Comparison of ENCODE assay signal across 7 cellular contexts in the genomic region with DNA sequence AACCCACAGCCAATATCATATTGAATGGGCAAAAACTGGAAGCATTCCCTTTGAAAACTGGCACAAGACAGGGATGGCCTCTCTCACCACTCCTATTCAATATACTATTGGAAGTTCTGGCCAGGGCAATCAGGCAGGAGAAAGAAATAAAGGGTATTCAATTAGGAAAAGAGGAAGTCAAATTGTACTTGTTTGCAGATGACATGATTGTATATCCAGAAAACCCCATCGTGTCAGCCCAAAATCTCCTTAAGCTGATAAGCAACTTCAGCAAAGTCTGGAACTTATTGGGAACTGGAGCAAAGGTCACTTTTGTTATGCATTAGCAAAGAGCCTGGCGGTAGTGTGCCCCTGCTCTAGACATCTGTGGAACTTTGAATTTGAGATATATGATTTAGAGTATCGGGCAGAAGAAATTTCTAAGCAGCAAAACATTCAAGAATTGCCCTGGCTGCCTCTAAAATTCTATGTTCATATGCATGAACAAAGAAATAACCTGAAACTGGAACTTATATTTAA. TPM values are rescaled to one million over a fixed set of nuclear protein-coding genes. Genes with fewer than 3 reads are reported as not detected.
DNase-seq lines count a peak whose midpoint lies in the region; ATAC-seq, FAIRE-seq and TF ChIP-seq lines count a peak whose summit lies in the region.
"Not testable (repeated sequence)": the region's sequence is repeated elsewhere in the genome, so short reads cannot be mapped to it uniquely, and the experiment has no call there.

No MANE protein-coding gene starts in this region.

- not testable (repeated sequence) for TF ChIP-seq EP300 in GM12878 (IDR thresholded peaks at IDR 0.05; ENCODE audit: borderline replicate concordance in 1 of 2, control insufficient read depth in 1 of 2, low read depth in 2 of 2, low read length in 2 of 2)

- not testable (repeated sequence) for DNase-seq in CD4-positive, alpha-beta T cell; T-cell; GM12878 (ENCODE audit: low read depth, low spot score); hepatocyte (ENCODE audit: low spot score); naive thymus-derived CD8-positive, alpha-beta T cell; smooth muscle cell (lab: John Stamatoyannopoulos, UW; ENCODE audit: unreplicated experiment)

- H3K36me3 ChIP-seq in GM12878 (ENCODE audit: control insufficient read depth in 2 of 2, insufficient read depth in 2 of 2, low read length in 1 of 2); hepatocyte (replicated peaks; ENCODE audit: insufficient read depth, low read depth); liver (ENCODE audit: control insufficient read depth in 4 of 4, insufficient read depth in 3 of 4, low read depth in 1 of 4, low read length in 3 of 4); smooth muscle cell (ENCODE audit: low read depth): not testable (repeated sequence)

- SMC1A ChIA-PET in GM12878 (lab: Charles Lee; ENCODE audit: uncharacterized antibody, unreplicated experiment): not testable (repeated sequence)

- H3K4me2 ChIP-seq in GM12878 (ENCODE audit: control insufficient read depth, insufficient read depth): not testable (repeated sequence)
- H3K4me2 ChIP-seq in hepatocyte (peak overlapping the region; percentile 3), smooth muscle cell (peak overlapping the region; percentile 26)

- not testable (repeated sequence) for H3K27me3 ChIP-seq in CD4-positive, alpha-beta T cell (ENCODE audit: control insufficient read depth, insufficient read depth, low read length); GM12878 (replicated peaks in 1 of 2; ENCODE audit: control insufficient read depth in 2 of 2, insufficient read depth in 2 of 2, low read length in 1 of 2); hepatocyte; liver (ENCODE audit: control insufficient read depth in 4 of 4, insufficient read depth in 4 of 4, low read length in 3 of 4); smooth muscle cell (ENCODE audit: low read depth)

- not testable (repeated sequence) for H3K4me3 Mint-ChIP-seq in CD4-positive, alpha-beta T cell; T-cell; naive thymus-derived CD8-positive, alpha-beta T cell

- peaks cover 16% of the 10 kb centered on the region for H3K9me3 Mint-ChIP-seq in CD4-positive, alpha-beta T cell
- H3K9me3 Mint-ChIP-seq in T-cell: peaks cover 17 to 42% (median 26%) of the 10 kb centered on the region in 3 donors
- peaks cover 0 to 77% (median 37%) of the 10 kb centered on the region in 9 donors for H3K9me3 Mint-ChIP-seq in naive thymus-derived CD8-positive, alpha-beta T cell

- not testable (repeated sequence) for H4K20me1 ChIP-seq in GM12878 (ENCODE audit: control insufficient read depth, insufficient read depth); hepatocyte (ENCODE audit: insufficient read depth, poor library complexity, severe bottlenecking); smooth muscle cell (ENCODE audit: low read depth)

- H3K9ac ChIP-seq in GM12878 (ENCODE audit: control insufficient read depth, insufficient read depth, low read length); liver (ENCODE audit: low read depth in 1 of 2, low read length in 2 of 2); smooth muscle cell (ENCODE audit: low read depth): not testable (repeated sequence)

- H3K9me2 ChIP-seq in hepatocyte (replicated peaks; ENCODE audit: insufficient read depth): not testable (repeated sequence)

- H3K9me3 ChIP-seq in CD4-positive, alpha-beta T cell (ENCODE audit: control insufficient read depth, low read length); GM12878 (replicated peaks; ENCODE audit: control insufficient read depth, insufficient read depth, low read length); hepatocyte (ENCODE audit: low read depth); liver (ENCODE audit: control insufficient read depth in 4 of 4, low read length in 3 of 4); smooth muscle cell (replicated peaks; ENCODE audit: low read depth): not testable (repeated sequence)

- RAD21 ChIA-PET in GM12878 (lab: Charles Lee; ENCODE audit: unreplicated experiment): not testable (repeated sequence)

- BruUV-seq in GM12878 (replicated peaks; lab: Mats Ljungman, UMichigan): not testable (repeated sequence)

- TF ChIP-seq RAD21 in GM12878 (IDR thresholded peaks at IDR 0.05; ENCODE audit: insufficient read depth, low read depth, low read length); liver (IDR thresholded peaks at IDR 0.05): not testable (repeated sequence)

- not testable (repeated sequence) for ATAC-seq in CD4-positive, alpha-beta T cell (ENCODE audit: poor library complexity); T-cell (replicated peaks in 1 of 4); GM12878; naive thymus-derived CD8-positive, alpha-beta T cell

- WGBS in GM12878 (ENCODE audit: insufficient coverage, insufficient replicate concordance, low lambda C conversion rate, missing lambda C conversion rate): 88% methylated on average over 3 of the region's 3 CpGs
- WGBS in hepatocyte (ENCODE audit: low lambda C conversion rate, missing lambda C conversion rate): 39% methylated on average over 3 of the region's 3 CpGs
- WGBS in liver: 32% methylated on average over 3 of the region's 3 CpGs
- WGBS in smooth muscle cell (ENCODE audit: low lambda C conversion rate): 28% methylated on average over 3 of the region's 3 CpGs

- not testable (repeated sequence) for FAIRE-seq in GM12878 (lab: Jason Lieb, UNC)

- H3K4me1 ChIP-seq in GM12878 (ENCODE audit: control insufficient read depth, insufficient read depth, low read length); smooth muscle cell (ENCODE audit: low read depth): not testable (repeated sequence)
- peaks cover 11% of the 10 kb centered on the region for H3K4me1 ChIP-seq in hepatocyte (ENCODE audit: insufficient read depth)
- H3K4me1 ChIP-seq in liver (ENCODE audit: control insufficient read depth in 4 of 4, insufficient read depth in 4 of 4, low read length in 3 of 4): peaks cover 2 to 14% (median 4%) of the 10 kb centered on the region in 4 donors

- not testable (repeated sequence) for H3K79me2 ChIP-seq in GM12878 (ENCODE audit: control insufficient read depth, insufficient read depth, low read length); hepatocyte; smooth muscle cell (ENCODE audit: low read depth)

- H3K27ac Mint-ChIP-seq in CD4-positive, alpha-beta T cell: peak overlapping the region; percentile 32
- peak overlapping the region; percentile 44 to 66 for H3K27ac Mint-ChIP-seq in T-cell
- H3K27ac Mint-ChIP-seq in naive thymus-derived CD8-positive, alpha-beta T cell: peak overlapping the region in 7 of 10 donors; percentile 35 to 88 (median 80)

- intact Hi-C loops in CD4-positive, alpha-beta T cell (cut with DNase I, micrococcal nuclease): loop anchor here in 1 of 2 experiments (2.0 kb wide), 1 partner anchor 13 kb away; no protein-coding TSS in a partner anchor
- intact Hi-C loops in GM12878 (cut with micrococcal nuclease; ENCODE audit: unreplicated experiment): not testable (repeated sequence)

- CTCF ChIA-PET in CD4-positive, alpha-beta T cell (lab: Charles Lee); GM12878 (lab: Yijun Ruan, JAX): not testable (repeated sequence)
- CTCF ChIA-PET in T-cell (lab: Charles Lee): interaction anchor here in 1 of 2 donors (0.7 kb wide), 1 partner anchor 200 kb away, joined by 3 read pairs; no protein-coding TSS in a partner anchor

- peaks cover 56% of the 10 kb centered on the region for H3K4me1 Mint-ChIP-seq in CD4-positive, alpha-beta T cell (ENCODE audit: low read depth)
- peaks cover 47 to 66% (median 60%) of the 10 kb centered on the region in 3 donors for H3K4me1 Mint-ChIP-seq in T-cell
- H3K4me1 Mint-ChIP-seq in naive thymus-derived CD8-positive, alpha-beta T cell: peaks cover 24 to 61% (median 57%) of the 10 kb centered on the region in 4 donors

- H3K27ac ChIP-seq in CD4-positive, alpha-beta T cell (ENCODE audit: low read depth, low read length); GM12878 (ENCODE audit: control insufficient read depth, insufficient read depth); hepatocyte; liver (ENCODE audit: low read depth in 1 of 2, low read length in 2 of 2); smooth muscle cell (ENCODE audit: low read depth): not testable (repeated sequence)

- H2AFZ ChIP-seq in GM12878 (ENCODE audit: control insufficient read depth, low read depth, low read length); hepatocyte; smooth muscle cell (ENCODE audit: low read depth): not testable (repeated sequence)

- POLR2A ChIA-PET in CD4-positive, alpha-beta T cell (lab: Charles Lee); T-cell (lab: Charles Lee); GM12878 (lab: Charles Lee); naive thymus-derived CD8-positive, alpha-beta T cell (lab: Charles Lee): not testable (repeated sequence)

- not testable (repeated sequence) for H3K27me3 Mint-ChIP-seq in CD4-positive, alpha-beta T cell; T-cell; naive thymus-derived CD8-positive, alpha-beta T cell

- in situ Hi-C loops in GM12878 (cut with MboI): not testable (repeated sequence)

- TF ChIP-seq POLR2A in GM12878 (IDR thresholded peaks at IDR 0.05; ENCODE audit: low read depth, low read length): not testable (repeated sequence)

- TF ChIP-seq CTCF in CD4-positive, alpha-beta T cell (IDR thresholded peaks at IDR 0.05); GM12878 (IDR thresholded peaks at IDR 0.05 in 2 of 3, conservative IDR thresholded peaks at IDR 0.05 in 1 of 3; ENCODE audit: control insufficient read depth in 2 of 3, extremely low read depth in 1 of 3, insufficient read depth in 1 of 3, low read depth in 3 of 3, low read length in 3 of 3); hepatocyte (IDR thresholded peaks at IDR 0.05; ENCODE audit: poor library complexity); liver (IDR thresholded peaks at IDR 0.05; ENCODE audit: low read depth, low read length, missing input control); smooth muscle cell (IDR thresholded peaks at IDR 0.05; ENCODE audit: borderline replicate concordance, insufficient read depth, poor library complexity, severe bottlenecking): not testable (repeated sequence)

- not testable (repeated sequence) for H3K4me3 ChIP-seq in GM12878; hepatocyte; liver (ENCODE audit: low read depth in 1 of 3, low read length in 3 of 3); smooth muscle cell

- not testable (repeated sequence) for H3F3A ChIP-seq in smooth muscle cell (ENCODE audit: low read depth)

- peaks cover 87% of the 10 kb centered on the region for H3K36me3 Mint-ChIP-seq in CD4-positive, alpha-beta T cell (ENCODE audit: low read depth)
- H3K36me3 Mint-ChIP-seq in T-cell: peaks cover 68% of the 10 kb centered on the region
- H3K36me3 Mint-ChIP-seq in naive thymus-derived CD8-positive, alpha-beta T cell: peaks cover 20 to 77% (median 42%) of the 10 kb centered on the region in 3 donors

RNA-seq across cellular contexts. Expression of a gene that starts 53.4 kb away (rescaled TPM):
- total RNA-seq in CD4-positive, alpha-beta T cell: 100 to 1,000 TPM; 170 to 175 TPM
- 100 to 1,000 TPM; 107 to 137 (median 115) TPM for total RNA-seq in T-cell
- 119 and 128 TPM in 2 replicates for total RNA-seq in GM12878 (2013; cell fraction: nucleolus; rRNA removed)
- 225 and 253 TPM in 2 replicates for total RNA-seq in GM12878 (2014; rRNA removed)
- total RNA-seq in GM12878 (2014; rRNA removed; fragmentation: Illumina TruSeq; extraction: Trizol): 260 and 267 TPM in 2 replicates
- total RNA-seq in GM12878 (2021): 185 TPM in 2 replicates
- 184 TPM for polyA plus RNA-seq in GM12878 (2011; ENCODE audit: low read depth)
- polyA plus RNA-seq in GM12878 (2011; rRNA removed): 331 and 444 TPM in 2 replicates
- polyA plus RNA-seq in GM12878 (2011; cell fraction: cytosol; rRNA removed): 140 and 161 TPM in 2 replicates
- 316 and 352 TPM in 2 replicates for polyA plus RNA-seq in GM12878 (2011; cell fraction: nucleus; rRNA removed)
- 204 and 218 TPM in 2 replicates for polyA plus RNA-seq in GM12878 (2012)
- 207 and 280 TPM in 2 replicates for polyA plus RNA-seq in GM12878 (2014; fragmentation: Illumina TruSeq; extraction: Trizol)
- 100 to 1,000 TPM; 611 to 678 TPM for polyA plus RNA-seq in GM12878 (2014; fragmentation: Nextera tagmentation; extraction: Ambion mirVana)
- polyA plus RNA-seq in GM12878 (2014; rRNA removed): 198 and 252 TPM in 2 replicates
- polyA plus RNA-seq in GM12878 (2016; fragmentation: Nextera tagmentation; extraction: Ambion mirVana): 100 to 1,000 TPM; 412 to 415 TPM
- polyA minus RNA-seq in GM12878 (2011; rRNA and poly(A)+ RNA removed): 120 and 148 TPM in 2 replicates
- 44.0 and 65.3 TPM in 2 replicates for polyA minus RNA-seq in GM12878 (2011; cell fraction: cytosol; rRNA and poly(A)+ RNA removed)
- polyA minus RNA-seq in GM12878 (2011; cell fraction: nucleus; rRNA and poly(A)+ RNA removed): 49.1 and 66.1 TPM in 2 replicates
- total RNA-seq in hepatocyte: 178 and 182 TPM in 2 replicates
- polyA plus RNA-seq in hepatocyte: 214 and 243 TPM in 2 replicates
- 10 to 100 TPM; 76.5 to 84.5 TPM for total RNA-seq in liver
- 100 to 1,000 TPM in 1 of 2 donors, 10 to 100 TPM in 1; 84.9 to 191 TPM for polyA plus RNA-seq in liver
- total RNA-seq in naive thymus-derived CD8-positive, alpha-beta T cell: 100 to 1,000 TPM; 150 to 152 TPM
- polyA plus RNA-seq in naive thymus-derived CD8-positive, alpha-beta T cell: 100 to 1,000 TPM; 154 to 159 (median 156) TPM
- total RNA-seq in smooth muscle cell: 205 and 207 TPM in 2 replicates
- polyA plus RNA-seq in smooth muscle cell: 236 and 256 TPM in 2 replicates
